ENCODE assay signal across 9 cellular contexts in the genomic region with DNA sequence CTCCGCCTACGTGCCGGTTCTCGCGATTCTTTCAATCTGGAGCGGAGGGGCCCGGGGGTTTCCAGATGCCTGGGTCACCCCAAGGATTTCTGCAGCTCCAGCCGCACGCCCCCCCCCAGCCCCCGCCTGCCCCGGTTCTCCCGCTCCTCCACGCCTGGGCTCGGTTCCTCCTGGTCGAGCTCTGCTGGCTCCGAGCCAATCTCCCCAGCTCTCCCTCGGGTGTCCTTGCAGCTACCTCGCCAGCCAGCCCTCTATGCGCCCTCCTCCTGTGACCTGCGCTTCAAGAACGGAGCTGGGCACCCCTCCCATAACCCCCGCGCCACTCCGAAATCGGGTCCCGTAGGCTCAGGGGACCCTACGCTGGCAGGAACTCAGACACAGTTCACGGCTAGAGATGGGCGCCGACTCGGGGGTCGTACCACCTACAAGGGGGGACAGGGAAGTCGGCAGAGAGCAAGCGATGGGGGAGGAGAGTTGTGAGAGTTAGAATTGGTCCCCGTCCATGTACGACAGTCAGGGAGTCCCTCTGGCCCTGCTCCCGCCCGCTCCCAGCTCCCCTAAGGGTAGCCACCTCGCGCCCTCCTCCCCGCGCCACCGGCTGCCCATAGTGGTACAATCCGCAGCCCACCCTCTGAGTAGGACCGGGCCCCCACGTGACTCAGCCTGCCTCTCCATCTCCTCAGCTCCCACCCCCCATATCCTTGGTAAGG. TPM values are rescaled to one million over a fixed set of nuclear protein-coding genes. Genes with fewer than 3 reads are reported as not detected.
DNase-seq lines count a peak whose midpoint lies in the region; ATAC-seq, FAIRE-seq and TF ChIP-seq lines count a peak whose summit lies in the region.
"Had no signal": no experiment of that assay in that cellular context is flagged by ENCODE, and none has a peak within 500 bp of the region (broad histone marks: within the 10 kb centered on the region; RNA-seq: fewer than 3 reads in every experiment).

No MANE protein-coding gene starts in this region.

- intact Hi-C loops in kidney (cut with DNase I) = no loop called here

- in situ Hi-C loops in brain microvascular endothelial cell (cut with HindIII; ENCODE audit: low pct_ligation_motif_present, low sequenced_read_pairs) = no loop called here

- H3K4me3 ChIP-seq in brain microvascular endothelial cell (ENCODE audit: low read depth, low read length) (peak overlapping the region; percentile 35), kidney (ENCODE audit: low read length in 2 of 2) (peak overlapping the region; percentile 42 to 49)

- H3K4me1 ChIP-seq in kidney (ENCODE audit: control insufficient read depth in 1 of 2, insufficient read depth in 1 of 2, low read depth in 1 of 2, low read length in 2 of 2) = peaks cover 5 to 26% of the 10 kb centered on the region in 2 donors

- ATAC-seq in GM21526 (IDR thresholded peaks at IDR 0.05; ENCODE audit: low FRiP score, unreplicated experiment) = no peak
- no peak for ATAC-seq in GM21786 (IDR thresholded peaks at IDR 0.05; ENCODE audit: unreplicated experiment)

- peak; percentile 53 for DNase-seq in NCI-H1436 (lab: John Stamatoyannopoulos, UW)
- DNase-seq in NCI-H1436 treated with DMSO at 0.1 percent for 48 hours (lab: John Stamatoyannopoulos, UW) = no peak
- peak; percentile 83 for DNase-seq in OCI-M1 (lab: John Stamatoyannopoulos, UW)
- no peak for DNase-seq in brain microvascular endothelial cell
- peak; percentile 91 for DNase-seq in kidney
- DNase-seq in stimulated activated CD8-positive, alpha-beta memory T cell treated with anti-CD3 and anti-CD28 coated beads, Interleukin-4, amount 100 ng/mL, for 48 hours = peak; percentile 71

- no peaks in the 10 kb centered on the region for H3K9me3 ChIP-seq in kidney (ENCODE audit: control insufficient read depth in 1 of 2, low read length in 2 of 2)

- H3K27ac ChIP-seq in brain microvascular endothelial cell (no peak overlapping the region), kidney (ENCODE audit: low read depth in 2 of 2, low read length in 2 of 2) (no peak overlapping the region)

- peaks cover 23% of the 10 kb centered on the region for H3K27me3 ChIP-seq in brain microvascular endothelial cell (replicated peaks)

- H3K36me3 ChIP-seq in brain microvascular endothelial cell (replicated peaks) (no peaks in the 10 kb centered on the region), kidney (ENCODE audit: control insufficient read depth in 1 of 2, insufficient read depth in 2 of 2, low read length in 2 of 2) (no peaks in the 10 kb centered on the region)

- no peak for TF ChIP-seq CTCF in brain microvascular endothelial cell (IDR thresholded peaks at IDR 0.05; ENCODE audit: low read depth, low read length, missing control alignments)
- no peak for TF ChIP-seq CTCF in kidney (IDR thresholded peaks at IDR 0.05; ENCODE audit: borderline replicate concordance, extremely low read depth, insufficient read depth)

- no peak for FAIRE-seq in kidney (lab: Jason Lieb, UNC)

- peak overlapping the region; percentile 55 to 75 for H3K9ac ChIP-seq in kidney (ENCODE audit: low read length in 2 of 2)

RNA-seq across cellular contexts. Expression of a gene that starts 1.0 kb away (rescaled TPM):
- total RNA-seq in kidney = 1.4 TPM
- polyA plus RNA-seq in kidney (ENCODE audit: insufficient read depth, low read depth, low replicate concordance) = 7.7 TPM

RNA-seq across cellular contexts. Expression of a gene that starts 4.6 kb away (rescaled TPM):
- total RNA-seq in kidney = 11.9 TPM
- polyA plus RNA-seq in kidney (ENCODE audit: insufficient read depth, low read depth, low replicate concordance) = 19.3 TPM

RNA-seq across cellular contexts. Expression of a gene that starts 5.0 kb away (rescaled TPM):
- total RNA-seq in kidney = 10.0 TPM
- polyA plus RNA-seq in kidney (ENCODE audit: insufficient read depth, low read depth, low replicate concordance) = 10.0 TPM

RNA-seq across cellular contexts. Expression of a gene that starts 11.6 kb away (rescaled TPM):
- not detected for total RNA-seq in kidney
- not detected for polyA plus RNA-seq in kidney (ENCODE audit: insufficient read depth, low read depth, low replicate concordance)
- total RNA-seq: temporal lobe had no signal

RNA-seq across cellular contexts. Expression of a gene that starts 14.9 kb away (rescaled TPM):
- total RNA-seq in kidney = not detected
- not detected for polyA plus RNA-seq in kidney (ENCODE audit: insufficient read depth, low read depth, low replicate concordance)
- total RNA-seq: temporal lobe had no signal

Comparison
In these comparisons a context has a peak if more than half of its experiments do, and no peak if none do; other contexts are left out.
1. DNase-seq: peak in NCI-H1436 (single experiment), OCI-M1 (single experiment), kidney (single experiment) and stimulated activated CD8-positive, alpha-beta memory T cell treated with anti-CD3 and anti-CD28 coated beads, Interleukin-4, amount 100 ng/mL, for 48 hours (single experiment); none in NCI-H1436 treated with DMSO at 0.1 percent for 48 hours (single experiment) and brain microvascular endothelial cell (single experiment).